ENCODE assay signal across 1 cellular context in genomic region chr11:82901165-82901938, GRCh38.
TF ChIP-seq lines count a peak whose summit lies in the region.

A gene with protein sequence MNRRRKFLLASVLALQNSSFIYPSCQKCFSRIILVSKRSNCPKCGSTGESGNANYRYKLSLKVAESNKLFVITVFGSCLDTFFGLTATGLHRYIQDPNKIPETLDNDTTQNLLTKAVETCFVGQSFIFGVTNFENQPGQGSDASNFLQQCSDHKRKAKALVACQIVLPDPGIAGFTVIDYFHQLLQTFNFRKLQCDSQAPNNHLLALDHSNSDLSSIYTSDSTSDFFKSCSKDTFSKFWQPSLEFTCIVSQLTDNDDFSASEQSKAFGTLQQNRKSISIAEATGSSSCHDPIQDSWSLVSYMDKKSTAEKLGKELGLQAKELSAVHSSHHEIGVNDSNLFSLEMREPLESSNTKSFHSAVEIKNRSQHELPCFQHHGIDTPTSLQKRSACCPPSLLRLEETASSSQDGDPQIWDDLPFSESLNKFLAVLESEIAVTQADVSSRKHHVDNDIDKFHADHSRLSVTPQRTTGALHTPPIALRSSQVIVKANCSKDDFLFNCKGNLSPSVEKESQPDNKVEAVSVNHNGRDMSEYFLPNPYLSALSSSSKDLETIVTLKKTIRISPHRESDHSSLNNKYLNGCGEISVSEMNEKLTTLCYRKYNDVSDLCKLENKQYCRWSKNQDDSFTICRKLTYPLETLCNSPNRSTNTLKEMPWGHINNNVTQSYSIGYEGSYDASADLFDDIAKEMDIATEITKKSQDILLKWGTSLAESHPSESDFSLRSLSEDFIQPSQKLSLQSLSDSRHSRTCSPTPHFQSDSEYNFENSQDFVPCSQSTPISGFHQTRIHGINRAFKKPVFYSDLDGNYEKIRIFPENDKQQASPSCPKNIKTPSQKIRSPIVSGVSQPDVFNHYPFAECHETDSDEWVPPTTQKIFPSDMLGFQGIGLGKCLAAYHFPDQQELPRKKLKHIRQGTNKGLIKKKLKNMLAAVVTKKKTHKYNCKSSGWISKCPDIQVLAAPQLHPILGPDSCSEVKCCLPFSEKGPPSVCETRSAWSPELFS (plus strand): TSS chr11:82901736. CDS start chr11:82914739, 13,003 bp downstream.

TF ChIP-seq in HepG2, 621 proteins besides CTCF, POLR2A, EP300 and RAD21 (continued from another document and continues in another):
- TF ChIP-seq PRDM10 (CRISPR knock-in tag; IDR thresholded peaks at IDR 0.05; ENCODE audit: low read depth) (peak; percentile 99), KLF13 (CRISPR knock-in tag; IDR thresholded peaks at IDR 0.05) (peak; percentile 86; the same call in 1 of the 2 replicates), BHLHE40 (IDR thresholded peaks at IDR 0.05; ENCODE audit: low read length) (peak; percentile 95), GLI4 (CRISPR knock-in tag; IDR thresholded peaks at IDR 0.05; ENCODE audit: borderline replicate concordance) (0 out of 2 replicates have a peak, but pooled peaks have one; percentile 55), ZSCAN9 (CRISPR knock-in tag; IDR thresholded peaks at IDR 0.05; ENCODE audit: borderline replicate concordance) (0 out of 2 replicates have a peak, but pooled peaks have one; percentile 42), EZH2 (conservative IDR thresholded peaks at IDR 0.05; ENCODE audit: low read depth, low read length) (no peak), RARA (CRISPR knock-in tag; IDR thresholded peaks at IDR 0.05) (no peak), ZNF703 (CRISPR knock-in tag; IDR thresholded peaks at IDR 0.05; ENCODE audit: borderline replicate concordance) (no peak), NFYC (CRISPR knock-in tag; IDR thresholded peaks at IDR 0.05) (peak; percentile 86), SP140L (CRISPR knock-in tag; IDR thresholded peaks at IDR 0.05; ENCODE audit: borderline replicate concordance) (no peak), MYC (CRISPR knock-in tag; IDR thresholded peaks at IDR 0.05; ENCODE audit: borderline replicate concordance) (peak; percentile 45; the same call in 1 of the 2 replicates), DR1 (CRISPR knock-in tag; IDR thresholded peaks at IDR 0.05) (no peak), THRA (CRISPR knock-in tag; IDR thresholded peaks at IDR 0.05; ENCODE audit: borderline replicate concordance) (peak; percentile 23; the same call in 1 of the 2 replicates), ZBTB20 (CRISPR knock-in tag; IDR thresholded peaks at IDR 0.05; ENCODE audit: borderline replicate concordance, low read depth) (no peak), GATA4 (IDR thresholded peaks at IDR 0.05; ENCODE audit: borderline replicate concordance, low read depth) (peak; percentile 23; the same call in 1 of the 2 replicates), ZNF562 (CRISPR knock-in tag; IDR thresholded peaks at IDR 0.05; ENCODE audit: borderline replicate concordance) (no peak), ZNF598 (CRISPR knock-in tag; IDR thresholded peaks at IDR 0.05; ENCODE audit: borderline replicate concordance) (peak; percentile 32; the same call in 1 of the 2 replicates), AGO2 (optimal IDR thresholded peaks at IDR 0.05; ENCODE audit: low read depth, low read length) (no peak), MED8 (CRISPR knock-in tag; IDR thresholded peaks at IDR 0.05; ENCODE audit: insufficient replicate concordance) (no peak), ATF7 (IDR thresholded peaks at IDR 0.05) (peak; percentile 41), ATF7 (CRISPR knock-in tag; IDR thresholded peaks at IDR 0.05) (no peak), ZNF510 (CRISPR knock-in tag; IDR thresholded peaks at IDR 0.05; ENCODE audit: low read depth) (no peak), ZNF605 (CRISPR knock-in tag; IDR thresholded peaks at IDR 0.05) (no peak), FOXP4 (CRISPR knock-in tag; IDR thresholded peaks at IDR 0.05) (no peak), ZNF720 (CRISPR knock-in tag; IDR thresholded peaks at IDR 0.05) (no peak), ZSCAN29 (CRISPR knock-in tag; conservative IDR thresholded peaks at IDR 0.05) (no peak), ZNF639 (CRISPR knock-in tag; conservative IDR thresholded peaks at IDR 0.05) (no peak)
- TF ChIP-seq, protein P1, sequence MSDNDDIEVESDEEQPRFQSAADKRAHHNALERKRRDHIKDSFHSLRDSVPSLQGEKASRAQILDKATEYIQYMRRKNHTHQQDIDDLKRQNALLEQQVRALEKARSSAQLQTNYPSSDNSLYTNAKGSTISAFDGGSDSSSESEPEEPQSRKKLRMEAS (IDR thresholded peaks at IDR 0.05), result peak; percentile 97
- TF ChIP-seq, protein P2, sequence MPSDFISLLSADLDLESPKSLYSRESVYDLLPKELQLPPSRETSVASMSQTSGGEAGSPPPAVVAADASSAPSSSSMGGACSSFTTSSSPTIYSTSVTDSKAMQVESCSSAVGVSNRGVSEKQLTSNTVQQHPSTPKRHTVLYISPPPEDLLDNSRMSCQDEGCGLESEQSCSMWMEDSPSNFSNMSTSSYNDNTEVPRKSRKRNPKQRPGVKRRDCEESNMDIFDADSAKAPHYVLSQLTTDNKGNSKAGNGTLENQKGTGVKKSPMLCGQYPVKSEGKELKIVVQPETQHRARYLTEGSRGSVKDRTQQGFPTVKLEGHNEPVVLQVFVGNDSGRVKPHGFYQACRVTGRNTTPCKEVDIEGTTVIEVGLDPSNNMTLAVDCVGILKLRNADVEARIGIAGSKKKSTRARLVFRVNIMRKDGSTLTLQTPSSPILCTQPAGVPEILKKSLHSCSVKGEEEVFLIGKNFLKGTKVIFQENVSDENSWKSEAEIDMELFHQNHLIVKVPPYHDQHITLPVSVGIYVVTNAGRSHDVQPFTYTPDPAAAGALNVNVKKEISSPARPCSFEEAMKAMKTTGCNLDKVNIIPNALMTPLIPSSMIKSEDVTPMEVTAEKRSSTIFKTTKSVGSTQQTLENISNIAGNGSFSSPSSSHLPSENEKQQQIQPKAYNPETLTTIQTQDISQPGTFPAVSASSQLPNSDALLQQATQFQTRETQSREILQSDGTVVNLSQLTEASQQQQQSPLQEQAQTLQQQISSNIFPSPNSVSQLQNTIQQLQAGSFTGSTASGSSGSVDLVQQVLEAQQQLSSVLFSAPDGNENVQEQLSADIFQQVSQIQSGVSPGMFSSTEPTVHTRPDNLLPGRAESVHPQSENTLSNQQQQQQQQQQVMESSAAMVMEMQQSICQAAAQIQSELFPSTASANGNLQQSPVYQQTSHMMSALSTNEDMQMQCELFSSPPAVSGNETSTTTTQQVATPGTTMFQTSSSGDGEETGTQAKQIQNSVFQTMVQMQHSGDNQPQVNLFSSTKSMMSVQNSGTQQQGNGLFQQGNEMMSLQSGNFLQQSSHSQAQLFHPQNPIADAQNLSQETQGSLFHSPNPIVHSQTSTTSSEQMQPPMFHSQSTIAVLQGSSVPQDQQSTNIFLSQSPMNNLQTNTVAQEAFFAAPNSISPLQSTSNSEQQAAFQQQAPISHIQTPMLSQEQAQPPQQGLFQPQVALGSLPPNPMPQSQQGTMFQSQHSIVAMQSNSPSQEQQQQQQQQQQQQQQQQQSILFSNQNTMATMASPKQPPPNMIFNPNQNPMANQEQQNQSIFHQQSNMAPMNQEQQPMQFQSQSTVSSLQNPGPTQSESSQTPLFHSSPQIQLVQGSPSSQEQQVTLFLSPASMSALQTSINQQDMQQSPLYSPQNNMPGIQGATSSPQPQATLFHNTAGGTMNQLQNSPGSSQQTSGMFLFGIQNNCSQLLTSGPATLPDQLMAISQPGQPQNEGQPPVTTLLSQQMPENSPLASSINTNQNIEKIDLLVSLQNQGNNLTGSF (CRISPR knock-in tag; IDR thresholded peaks at IDR 0.05), result no peak
- TF ChIP-seq, protein P3, sequence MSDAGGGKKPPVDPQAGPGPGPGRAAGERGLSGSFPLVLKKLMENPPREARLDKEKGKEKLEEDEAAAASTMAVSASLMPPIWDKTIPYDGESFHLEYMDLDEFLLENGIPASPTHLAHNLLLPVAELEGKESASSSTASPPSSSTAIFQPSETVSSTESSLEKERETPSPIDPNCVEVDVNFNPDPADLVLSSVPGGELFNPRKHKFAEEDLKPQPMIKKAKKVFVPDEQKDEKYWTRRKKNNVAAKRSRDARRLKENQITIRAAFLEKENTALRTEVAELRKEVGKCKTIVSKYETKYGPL (CRISPR knock-in tag; IDR thresholded peaks at IDR 0.05), result no peak
- TF ChIP-seq, protein P4, sequence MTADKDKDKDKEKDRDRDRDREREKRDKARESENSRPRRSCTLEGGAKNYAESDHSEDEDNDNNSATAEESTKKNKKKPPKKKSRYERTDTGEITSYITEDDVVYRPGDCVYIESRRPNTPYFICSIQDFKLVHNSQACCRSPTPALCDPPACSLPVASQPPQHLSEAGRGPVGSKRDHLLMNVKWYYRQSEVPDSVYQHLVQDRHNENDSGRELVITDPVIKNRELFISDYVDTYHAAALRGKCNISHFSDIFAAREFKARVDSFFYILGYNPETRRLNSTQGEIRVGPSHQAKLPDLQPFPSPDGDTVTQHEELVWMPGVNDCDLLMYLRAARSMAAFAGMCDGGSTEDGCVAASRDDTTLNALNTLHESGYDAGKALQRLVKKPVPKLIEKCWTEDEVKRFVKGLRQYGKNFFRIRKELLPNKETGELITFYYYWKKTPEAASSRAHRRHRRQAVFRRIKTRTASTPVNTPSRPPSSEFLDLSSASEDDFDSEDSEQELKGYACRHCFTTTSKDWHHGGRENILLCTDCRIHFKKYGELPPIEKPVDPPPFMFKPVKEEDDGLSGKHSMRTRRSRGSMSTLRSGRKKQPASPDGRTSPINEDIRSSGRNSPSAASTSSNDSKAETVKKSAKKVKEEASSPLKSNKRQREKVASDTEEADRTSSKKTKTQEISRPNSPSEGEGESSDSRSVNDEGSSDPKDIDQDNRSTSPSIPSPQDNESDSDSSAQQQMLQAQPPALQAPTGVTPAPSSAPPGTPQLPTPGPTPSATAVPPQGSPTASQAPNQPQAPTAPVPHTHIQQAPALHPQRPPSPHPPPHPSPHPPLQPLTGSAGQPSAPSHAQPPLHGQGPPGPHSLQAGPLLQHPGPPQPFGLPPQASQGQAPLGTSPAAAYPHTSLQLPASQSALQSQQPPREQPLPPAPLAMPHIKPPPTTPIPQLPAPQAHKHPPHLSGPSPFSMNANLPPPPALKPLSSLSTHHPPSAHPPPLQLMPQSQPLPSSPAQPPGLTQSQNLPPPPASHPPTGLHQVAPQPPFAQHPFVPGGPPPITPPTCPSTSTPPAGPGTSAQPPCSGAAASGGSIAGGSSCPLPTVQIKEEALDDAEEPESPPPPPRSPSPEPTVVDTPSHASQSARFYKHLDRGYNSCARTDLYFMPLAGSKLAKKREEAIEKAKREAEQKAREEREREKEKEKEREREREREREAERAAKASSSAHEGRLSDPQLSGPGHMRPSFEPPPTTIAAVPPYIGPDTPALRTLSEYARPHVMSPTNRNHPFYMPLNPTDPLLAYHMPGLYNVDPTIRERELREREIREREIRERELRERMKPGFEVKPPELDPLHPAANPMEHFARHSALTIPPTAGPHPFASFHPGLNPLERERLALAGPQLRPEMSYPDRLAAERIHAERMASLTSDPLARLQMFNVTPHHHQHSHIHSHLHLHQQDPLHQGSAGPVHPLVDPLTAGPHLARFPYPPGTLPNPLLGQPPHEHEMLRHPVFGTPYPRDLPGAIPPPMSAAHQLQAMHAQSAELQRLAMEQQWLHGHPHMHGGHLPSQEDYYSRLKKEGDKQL (CRISPR knock-in tag; IDR thresholded peaks at IDR 0.05; ENCODE audit: low read depth), result no peak
